ENCODE assay signal across 17 cellular contexts in genomic region chr9:124214116-124214515, GRCh38. TPM values are rescaled to one million over a fixed set of nuclear protein-coding genes. Genes with fewer than 3 reads are reported as not detected.
DNase-seq lines count a peak whose midpoint lies in the region; ATAC-seq, FAIRE-seq and TF ChIP-seq lines count a peak whose summit lies in the region.
"Had no signal": no experiment of that assay in that cellular context is flagged by ENCODE, and none has a peak within 500 bp of the region (broad histone marks: within the 10 kb centered on the region; RNA-seq: fewer than 3 reads in every experiment).

No MANE protein-coding gene starts in this region.

- H4K5ac ChIP-seq in H1 (ENCODE audit: insufficient read length, low read depth, low read length) = no peak overlapping the region

- no peak overlapping the region for H2BK5ac ChIP-seq in H1 (ENCODE audit: low read depth, low read length)

- H3K4ac ChIP-seq in H1 (replicated peaks; ENCODE audit: insufficient read length, low read depth, low read length) = peak overlapping the region; percentile 72

- no peak overlapping the region for H2BK15ac ChIP-seq in H1 (ENCODE audit: low read length)

- peak overlapping the region; percentile 34 for H2AFZ ChIP-seq in SU-DHL-6 (ENCODE audit: low read depth, low read length, severe bottlenecking)
- H2AFZ ChIP-seq in H1 (ENCODE audit: low read length) = no peak overlapping the region

- H3K23me2 ChIP-seq in H1 (ENCODE audit: low read depth, low read length) = no peaks in the 10 kb centered on the region; the same call in 1 of the 2 replicates

- H3K27ac Mint-ChIP-seq in activated T-cell treated with anti-CD3 and anti-CD28 coated beads, Interleukin-2, amount 50 U/mL, for 24 hours = peak overlapping the region; percentile 55
- H3K27ac Mint-ChIP-seq in activated T-cell treated with anti-CD3 and anti-CD28 coated beads, Interleukin-2, amount 50 U/mL, for 72 hours = no peak overlapping the region
- H3K27ac Mint-ChIP-seq in stimulated activated memory B cell treated with anti-CD40 and anti-IgM and Interleukin-4, amounts not matched to agents 10 μg/mL and 1 μg/mL and 100 μg/mL, for 72 hours = peak overlapping the region; percentile 94
- H3K27ac Mint-ChIP-seq: progenitor cell of endocrine pancreas had no signal

- CTCF ChIA-PET in H1 (lab: Charles Lee; ENCODE audit: partially characterized antibody) = interaction anchor here (0.6 to 4.0 kb wide), 7 partner anchors 10 to 1091 kb away, joined by 3 to 17 read pairs (median 3); no protein-coding TSS in a partner anchor

- H3K36me3 ChIP-seq in SU-DHL-6 (ENCODE audit: low read length) (no peaks in the 10 kb centered on the region), H1 (ENCODE audit: control insufficient read depth in 2 of 4, insufficient read depth in 4 of 4, low read length in 3 of 4) (no peaks in the 10 kb centered on the region)
- H3K36me3 ChIP-seq: tibial artery had no signal

- H3K14ac ChIP-seq in H1 (ENCODE audit: insufficient read length) = no peak overlapping the region

- TF ChIP-seq CTCF in SU-DHL-6 (IDR thresholded peaks at IDR 0.05; ENCODE audit: insufficient read depth, low read length, poor library complexity, severe bottlenecking) = no peak
- no peak for TF ChIP-seq CTCF in H1 (IDR thresholded peaks at IDR 0.05; ENCODE audit: control extremely low read depth in 1 of 3, insufficient read depth in 1 of 3, low read depth in 1 of 3, low read length in 3 of 3)

- H4K91ac ChIP-seq in H1 (replicated peaks; ENCODE audit: insufficient read length, low read length) = peak overlapping the region; percentile 73

- H3K4me2 ChIP-seq in SU-DHL-6 (ENCODE audit: low read depth, low read length, poor library complexity, severe bottlenecking) (peak overlapping the region; percentile 14), H1 (ENCODE audit: insufficient read depth in 1 of 2, low read depth in 2 of 2, low read length in 2 of 2) (no peak overlapping the region)
- H3K4me2 ChIP-seq: KMS-11 had no signal

- no peaks in the 10 kb centered on the region for H3K27me3 Mint-ChIP-seq in activated T-cell treated with anti-CD3 and anti-CD28 coated beads, Interleukin-2, amount 50 U/mL, for 24 hours
- H3K27me3 Mint-ChIP-seq in activated T-cell treated with anti-CD3 and anti-CD28 coated beads, Interleukin-2, amount 50 U/mL, for 72 hours (ENCODE audit: low read depth) = no peaks in the 10 kb centered on the region
- H3K27me3 Mint-ChIP-seq in stimulated activated memory B cell treated with anti-CD40 and anti-IgM and Interleukin-4, amounts not matched to agents 10 μg/mL and 1 μg/mL and 100 μg/mL, for 72 hours = no peaks in the 10 kb centered on the region
- H3K27me3 Mint-ChIP-seq: progenitor cell of endocrine pancreas had no signal

- peaks cover 71% of the 10 kb centered on the region for H3F3A ChIP-seq in SU-DHL-6 (ENCODE audit: insufficient read depth)

- no peaks in the 10 kb centered on the region for H3K9me3 Mint-ChIP-seq in activated T-cell treated with anti-CD3 and anti-CD28 coated beads, Interleukin-2, amount 50 U/mL, for 24 hours
- H3K9me3 Mint-ChIP-seq in activated T-cell treated with anti-CD3 and anti-CD28 coated beads, Interleukin-2, amount 50 U/mL, for 72 hours = no peaks in the 10 kb centered on the region
- no peaks in the 10 kb centered on the region for H3K9me3 Mint-ChIP-seq in stimulated activated memory B cell treated with anti-CD40 and anti-IgM and Interleukin-4, amounts not matched to agents 10 μg/mL and 1 μg/mL and 100 μg/mL, for 72 hours

- FAIRE-seq in H1 (lab: Jason Lieb, UNC) = no peak

- H3K9ac ChIP-seq in SU-DHL-6 (ENCODE audit: low read length) (peak overlapping the region; percentile 29), H1 (replicated peaks in 1 of 4; ENCODE audit: extremely low read depth in 1 of 4, low read depth in 3 of 4, low read length in 3 of 4) (no peak overlapping the region)
- H3K9ac ChIP-seq: KMS-11 had no signal

- peaks cover 86% of the 10 kb centered on the region for H3K4me1 Mint-ChIP-seq in activated T-cell treated with anti-CD3 and anti-CD28 coated beads, Interleukin-2, amount 50 U/mL, for 24 hours (ENCODE audit: low read depth)
- peaks cover 86% of the 10 kb centered on the region for H3K4me1 Mint-ChIP-seq in activated T-cell treated with anti-CD3 and anti-CD28 coated beads, Interleukin-2, amount 50 U/mL, for 72 hours (ENCODE audit: low read depth)
- H3K4me1 Mint-ChIP-seq in stimulated activated memory B cell treated with anti-CD40 and anti-IgM and Interleukin-4, amounts not matched to agents 10 μg/mL and 1 μg/mL and 100 μg/mL, for 72 hours = peaks cover 90% of the 10 kb centered on the region

- no peak for TF ChIP-seq EP300 in H1 (IDR thresholded peaks at IDR 0.05; ENCODE audit: borderline replicate concordance in 1 of 2, low read depth in 2 of 2, low read length in 2 of 2)

- H3K9me3 ChIP-seq in SU-DHL-6 (ENCODE audit: insufficient read depth, low read length) = no peaks in the 10 kb centered on the region
- no peaks in the 10 kb centered on the region for H3K9me3 ChIP-seq in H1 (ENCODE audit: insufficient read depth in 2 of 2, low read depth in 1 of 2, low read length in 1 of 2)
- H3K9me3 ChIP-seq: tibial artery had no signal

- peak overlapping the region; percentile 97 for H3K27ac ChIP-seq in SU-DHL-6 (ENCODE audit: low read depth, low read length)
- no peak overlapping the region for H3K27ac ChIP-seq in H1 (ENCODE audit: low read depth, low read length)
- H3K27ac ChIP-seq: KMS-11, RWPE1, tibial artery had no signal

- H3K36me3 Mint-ChIP-seq in activated T-cell treated with anti-CD3 and anti-CD28 coated beads, Interleukin-2, amount 50 U/mL, for 24 hours (ENCODE audit: low read depth) = no peaks in the 10 kb centered on the region
- H3K36me3 Mint-ChIP-seq in activated T-cell treated with anti-CD3 and anti-CD28 coated beads, Interleukin-2, amount 50 U/mL, for 72 hours (ENCODE audit: insufficient read depth in 2 of 2) = no peaks in the 10 kb centered on the region
- no peaks in the 10 kb centered on the region for H3K36me3 Mint-ChIP-seq in stimulated activated memory B cell treated with anti-CD40 and anti-IgM and Interleukin-4, amounts not matched to agents 10 μg/mL and 1 μg/mL and 100 μg/mL, for 72 hours

- H4K20me1 ChIP-seq in SU-DHL-6 (ENCODE audit: low read depth, low read length) (no peaks in the 10 kb centered on the region), H1 (replicated peaks in 1 of 2; ENCODE audit: control insufficient read depth in 1 of 2, insufficient read depth in 2 of 2, low read length in 2 of 2) (no peaks in the 10 kb centered on the region)

- H2BK12ac ChIP-seq in H1 (ENCODE audit: low read depth, low read length) = peak overlapping the region; percentile 50; the same call in 1 of the 2 replicates

- H3K18ac ChIP-seq in H1 (ENCODE audit: extremely low read depth, low read length) = no peak overlapping the region

- TF ChIP-seq RAD21 in H1 (IDR thresholded peaks at IDR 0.05 in 1 of 2, conservative IDR thresholded peaks at IDR 0.05 in 1 of 2; ENCODE audit: low read depth in 2 of 2, low read length in 2 of 2) = no peak

- H2BK20ac ChIP-seq in H1 (ENCODE audit: low read length) = no peak overlapping the region

- ATAC-seq in activated T-cell treated with anti-CD3 and anti-CD28 coated beads, Interleukin-2, amount 50 U/mL, for 72 hours (replicated peaks in 1 of 2) = no peak
- ATAC-seq in stimulated activated memory B cell treated with anti-CD40 and anti-IgM and Interleukin-4, amounts not matched to agents 10 μg/mL and 1 μg/mL and 100 μg/mL, for 72 hours = no peak
- no peak for ATAC-seq in left colon

- H2AK5ac ChIP-seq in H1 (ENCODE audit: low read depth, low read length) = no peak overlapping the region

- POLR2A ChIA-PET in H1 (lab: Charles Lee; ENCODE audit: partially characterized antibody) = no interaction called here

- H3K4me3 ChIP-seq in SU-DHL-6 (ENCODE audit: insufficient read depth, low read length, poor library complexity, severe bottlenecking) (no peak overlapping the region), H1 (ENCODE audit: extremely low read depth in 1 of 4, insufficient read depth in 2 of 4, low read depth in 3 of 4, low read length in 4 of 4) (no peak overlapping the region)
- H3K4me3 ChIP-seq: tibial artery had no signal

- no peak overlapping the region for H4K8ac ChIP-seq in H1 (ENCODE audit: extremely low read depth, insufficient read depth, low read length)

- no peak for TF ChIP-seq POLR2A in H1 (IDR thresholded peaks at IDR 0.05; ENCODE audit: control extremely low read depth in 1 of 2, low read depth in 2 of 2, low read length in 2 of 2)

- no peak overlapping the region for H3K4me3 Mint-ChIP-seq in activated T-cell treated with anti-CD3 and anti-CD28 coated beads, Interleukin-2, amount 50 U/mL, for 24 hours
- H3K4me3 Mint-ChIP-seq in activated T-cell treated with anti-CD3 and anti-CD28 coated beads, Interleukin-2, amount 50 U/mL, for 72 hours = no peak overlapping the region
- no peak overlapping the region for H3K4me3 Mint-ChIP-seq in stimulated activated memory B cell treated with anti-CD40 and anti-IgM and Interleukin-4, amounts not matched to agents 10 μg/mL and 1 μg/mL and 100 μg/mL, for 72 hours

- no peak overlapping the region for H2BK120ac ChIP-seq in H1 (replicated peaks; ENCODE audit: low read depth, low read length)

- WGBS in H1 (ENCODE audit: extremely low coverage in 1 of 2, insufficient coverage in 1 of 2, insufficient read length in 1 of 2, insufficient replicate concordance in 2 of 2, low coverage in 1 of 2, low lambda C conversion rate in 2 of 2, missing lambda C conversion rate in 1 of 2), 2 experiments = 80% methylated on average over 7 of the region's 8 CpGs; no CpG with 5 or more reads in 1 of the 2 experiments

- no peak for DNase-seq in activated T-cell treated with anti-CD3 and anti-CD28 coated beads, Interleukin-2, amount 50 U/mL, for 24 hours
- no peak for DNase-seq in activated T-cell treated with anti-CD3 and anti-CD28 coated beads, Interleukin-2, amount 50 U/mL, for 72 hours
- no peak for DNase-seq in H1 (ENCODE audit: low read depth in 1 of 2, low spot score in 2 of 2)
- DNase-seq in RKO (ENCODE audit: low spot score) = no peak
- DNase-seq in left colon = no peak
- DNase-seq in NCI-H2029 (lab: John Stamatoyannopoulos, UW) = no peak
- DNase-seq: activated gamma-delta T cell, hippocampal formation, NCI-H1694 treated with DMSO at 0.1 percent for 48 hours, NCI-H526, T-helper 1 cell had no signal

- no peaks in the 10 kb centered on the region for H3K9me2 ChIP-seq in SU-DHL-6 (replicated peaks; ENCODE audit: insufficient read depth, low read length)

- no peaks in the 10 kb centered on the region for H3K79me2 ChIP-seq in SU-DHL-6 (ENCODE audit: insufficient read depth, low read length)
- H3K79me2 ChIP-seq in H1 (ENCODE audit: control insufficient read depth in 1 of 2, insufficient read depth in 2 of 2, low read length in 2 of 2) = no peaks in the 10 kb centered on the region

- no peaks in the 10 kb centered on the region for H3K79me1 ChIP-seq in H1 (ENCODE audit: low read depth, low read length)

- no peak overlapping the region for H3K23ac ChIP-seq in H1 (ENCODE audit: insufficient read length)

- H3K27me3 ChIP-seq in SU-DHL-6 (ENCODE audit: low read length) (no peaks in the 10 kb centered on the region), H1 (replicated peaks in 1 of 4; ENCODE audit: control insufficient read depth in 3 of 4, extremely low read depth in 1 of 4, insufficient read depth in 3 of 4, low read length in 3 of 4) (no peaks in the 10 kb centered on the region)
- H3K27me3 ChIP-seq: tibial artery had no signal

- intact Hi-C loops in left colon (cut with DNase I, micrococcal nuclease) = no loop called here

- H3K4me1 ChIP-seq in H1 (replicated peaks in 1 of 4; ENCODE audit: control insufficient read depth in 3 of 4, insufficient read depth in 4 of 4, low read length in 3 of 4) = peaks cover 0 to 3% (median under 1%) of the 10 kb centered on the region in 4 experiments; a peak in 3 of 7 replicates
- H3K4me1 ChIP-seq: tibial artery had no signal

- H3K56ac ChIP-seq in H1 (replicated peaks; ENCODE audit: insufficient read length, low read depth, low read length) = no peak overlapping the region

RNA-seq across cellular contexts. Expression of gene NEK6, which starts 43.6 kb away (rescaled TPM):
- 1 to 10 TPM; 8.1 to 8.5 TPM for total RNA-seq in activated T-cell treated with anti-CD3 and anti-CD28 coated beads, Interleukin-2, amount 50 U/mL, for 72 hours
- 16.6 and 19.7 TPM in 2 replicates for total RNA-seq in H1 (2021; fragmentation: NEBNext Ultra II Directional; extraction: Animal tissue kit (Norgen Biotek cat#: 25700))
- 17.7 and 23.9 TPM in 2 replicates for polyA plus RNA-seq in H1 (2011; rRNA removed)
- polyA plus RNA-seq in H1 (2011; cell fraction: cytosol; rRNA removed) = 12.8 TPM
- polyA plus RNA-seq in H1 (2011; cell fraction: nucleus; rRNA removed) = 19.1 TPM
- 8.7 to 13.7 TPM (median 12.4 TPM) in 4 replicates for polyA plus RNA-seq in H1 (2012, experiment 1 of 2)
- 6.3 TPM for polyA plus RNA-seq in H1 (2012, experiment 2 of 2)
- polyA plus RNA-seq in H1 (2013, experiment 1 of 2) = 9.1 TPM
- 9.1 TPM for polyA plus RNA-seq in H1 (2013, experiment 2 of 2)
- polyA minus RNA-seq in H1 (2011; rRNA and poly(A)+ RNA removed) = 21.8 and 31.4 TPM in 2 replicates
- 7.7 TPM for polyA minus RNA-seq in H1 (2011; cell fraction: cytosol; rRNA and poly(A)+ RNA removed)
- 18.9 TPM for polyA minus RNA-seq in H1 (2011; cell fraction: nucleus; rRNA and poly(A)+ RNA removed)
- 10 to 100 TPM; 50.7 to 77.7 TPM for total RNA-seq in left colon
